22 cellular contexts compared by ENCODE assay signal in the genomic region with DNA sequence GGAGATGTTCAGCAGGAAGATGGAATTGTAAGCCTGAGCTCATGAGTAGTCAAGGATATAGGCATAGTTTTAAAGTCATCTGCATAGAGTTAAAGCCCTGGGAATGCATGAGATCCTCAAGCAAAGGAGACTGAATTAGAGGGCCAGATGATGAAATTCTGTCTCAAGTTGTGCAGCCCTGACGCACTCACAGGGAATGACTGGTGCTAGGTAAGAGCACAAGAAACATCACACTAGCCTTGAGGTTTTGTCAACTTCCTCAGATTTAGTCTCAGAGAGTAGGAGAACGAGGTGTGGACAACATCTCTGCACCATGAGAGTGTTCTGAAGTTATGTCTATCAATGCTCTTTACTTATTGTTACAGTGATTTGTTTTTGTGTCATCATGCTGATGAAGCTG.
"Had no signal": no experiment of that assay in that cellular context is flagged by ENCODE, and none has a peak within 500 bp of the region (broad histone marks: within the 10 kb centered on the region; RNA-seq: fewer than 3 reads in every experiment).

No MANE protein-coding gene starts in this region.

- H2AFZ ChIP-seq: hepatocyte had no signal

- H3K4me3 ChIP-seq: esophagus muscularis mucosa, hepatocyte, lung, sigmoid colon, tibial nerve, vagina had no signal

- H3K36me3 ChIP-seq: brain microvascular endothelial cell, esophagus muscularis mucosa, sigmoid colon, tibial nerve, vagina had no signal

- H3K4me2 ChIP-seq: hepatocyte had no signal

- H3K27ac ChIP-seq: brain microvascular endothelial cell, esophagus muscularis mucosa, hepatocyte, sigmoid colon, tibial nerve, vagina had no signal

- ATAC-seq: activated CD8-positive, alpha-beta T cell treated with anti-CD3 and anti-CD28 coated beads for 36 hours; left lobe of liver had no signal

- H3K27me3 ChIP-seq: brain microvascular endothelial cell, esophagus muscularis mucosa, hepatocyte, sigmoid colon, tibial nerve, vagina had no signal

- DNase-seq: activated CD4-positive, alpha-beta T cell treated with anti-CD3 and anti-CD28 coated beads for 48 hours; activated CD4-positive, CD25-positive, alpha-beta regulatory T cell; activated CD8-positive, alpha-beta T cell treated with anti-CD3 and anti-CD28 coated beads for 36 hours; activated naive CD4-positive, alpha-beta T cell treated with Interleukin-2 at 50 U/mL for 16 hours; activated naive CD8-positive, alpha-beta T cell treated with anti-CD3 and anti-CD28 coated beads, Interleukin-2, amount 10 ng/mL, durations not matched to agents 7 days and 5 days; activated T-cell treated with anti-CD3 and anti-CD28 coated beads, Interleukin-2, amount 50 U/mL, for 1 hour; anterior cingulate cortex; brain microvascular endothelial cell; cortex of kidney; islet precursor cell; midbrain; nephron progenitor cell; nucleus accumbens; sigmoid colon; stimulated activated naive CD4-positive, alpha-beta T cell had no signal

- FAIRE-seq: endometrium had no signal

- H3K9me3 ChIP-seq: esophagus muscularis mucosa, sigmoid colon, tibial nerve, vagina had no signal
